ENCODE assay signal across 25 cellular contexts in genomic region chr4:148094149-148094548, GRCh38.
"Had no signal": no experiment of that assay in that cellular context is flagged by ENCODE, and none has a peak within 500 bp of the region (broad histone marks: within the 10 kb centered on the region; RNA-seq: fewer than 3 reads in every experiment).

No MANE protein-coding gene starts in this region.

- H3K27ac ChIP-seq: transverse colon, WERI-Rb-1 had no signal

- H3K36me3 Mint-ChIP-seq: brain had no signal

- H3K4me1 ChIP-seq: transverse colon had no signal

- FAIRE-seq: colon, endothelial cell of umbilical vein, keratinocyte, small intestine, urothelium cell line had no signal

- ATAC-seq: activated CD8-positive, alpha-beta T cell treated with anti-CD3 and anti-CD28 coated beads, Interleukin-2, amount 10 ng/mL, durations not matched to agents 7 days and 5 days; activated naive CD4-positive, alpha-beta T cell treated with anti-CD3 and anti-CD28 coated beads, Interleukin-2, amount 50 U/mL, for 72 hours; effector memory CD8-positive, alpha-beta T cell; esophagus mucosa; naive thymus-derived CD4-positive, alpha-beta T cell; sciatic nerve; stimulated activated naive B cell treated with anti-CD40 and anti-IgM and Interleukin-4, amounts not matched to agents 10 μg/mL and 1 μg/mL and 100 μg/mL, for 72 hours had no signal

- H3K27me3 ChIP-seq: transverse colon had no signal

- DNase-seq: activated CD4-positive, alpha-beta T cell treated with anti-CD3 and anti-CD28 coated beads, Interleukin-2, amount 10 ng/mL, durations not matched to agents 7 days and 5 days; activated CD4-positive, CD25-positive, alpha-beta regulatory T cell treated with anti-CD3 and anti-CD28 coated beads, Interleukin-2, amount 50 U/mL, for 72 hours; activated CD8-positive, alpha-beta T cell treated with anti-CD3 and anti-CD28 coated beads, Interleukin-2, amount 10 ng/mL, durations not matched to agents 7 days and 5 days; activated gamma-delta T cell; aorta; central memory CD4-positive, alpha-beta T cell; effector memory CD8-positive, alpha-beta T cell; naive thymus-derived CD4-positive, alpha-beta T cell; occipital lobe; small intestine; stimulated activated CD4-positive, alpha-beta T cell treated with anti-CD3 and anti-CD28 coated beads, Interleukin-2, amount 100 ng/mL, for 24 hours; stimulated activated naive B cell treated with anti-CD40 and anti-IgM and Interleukin-4, amounts not matched to agents 10 μg/mL and 1 μg/mL and 100 μg/mL, for 72 hours; transverse colon; WERI-Rb-1 had no signal

- H3K27me3 Mint-ChIP-seq: activated CD4-positive, alpha-beta T cell treated with anti-CD3 and anti-CD28 coated beads, Interleukin-2, amount 10 ng/mL, durations not matched to agents 7 days and 5 days; effector memory CD8-positive, alpha-beta T cell; naive thymus-derived CD4-positive, alpha-beta T cell; stimulated activated naive B cell treated with anti-CD40 and anti-IgM and Interleukin-4, amounts not matched to agents 10 μg/mL and 1 μg/mL and 100 μg/mL, for 72 hours had no signal

- H3K36me3 ChIP-seq: transverse colon, WERI-Rb-1 had no signal

- H3K4me1 Mint-ChIP-seq: activated CD4-positive, alpha-beta T cell treated with anti-CD3 and anti-CD28 coated beads, Interleukin-2, amount 10 ng/mL, durations not matched to agents 7 days and 5 days; neural crest cell; stimulated activated naive B cell treated with anti-CD40 and anti-IgM and Interleukin-4, amounts not matched to agents 10 μg/mL and 1 μg/mL and 100 μg/mL, for 72 hours had no signal

- H3K9me3 ChIP-seq: transverse colon had no signal

- H3K9me3 Mint-ChIP-seq: activated CD4-positive, alpha-beta T cell treated with anti-CD3 and anti-CD28 coated beads, Interleukin-2, amount 10 ng/mL, durations not matched to agents 7 days and 5 days; activated naive CD4-positive, alpha-beta T cell treated with anti-CD3 and anti-CD28 coated beads, Interleukin-2, amount 50 U/mL, for 72 hours; activated T-helper 1 cell treated with anti-CD3 and anti-CD28 coated beads, Interleukin-12 subunit alpha, Interleukin-12 subunit beta, Interleukin-2, Interleukin-4 antibody, amounts not matched to agents 30 ng/mL and 10 ng/mL and 1 ng/mL, durations not matched to agents 14 hours and 24 hours and 36 hours; brain; effector memory CD8-positive, alpha-beta T cell; naive thymus-derived CD4-positive, alpha-beta T cell; neural crest cell; stimulated activated naive B cell treated with anti-CD40 and anti-IgM and Interleukin-4, amounts not matched to agents 10 μg/mL and 1 μg/mL and 100 μg/mL, for 72 hours had no signal

- H3K4me3 ChIP-seq: lung, transverse colon had no signal

- H3K4me3 Mint-ChIP-seq: activated CD4-positive, alpha-beta T cell treated with anti-CD3 and anti-CD28 coated beads, Interleukin-2, amount 10 ng/mL, durations not matched to agents 7 days and 5 days; activated CD8-positive, alpha-beta T cell treated with anti-CD3 and anti-CD28 coated beads, Interleukin-2, amount 10 ng/mL, durations not matched to agents 7 days and 5 days; activated T-helper 1 cell treated with anti-CD3 and anti-CD28 coated beads, Interleukin-12 subunit alpha, Interleukin-12 subunit beta, Interleukin-2, Interleukin-4 antibody, amounts not matched to agents 30 ng/mL and 10 ng/mL and 1 ng/mL, durations not matched to agents 14 hours and 24 hours and 36 hours; brain; effector memory CD8-positive, alpha-beta T cell; naive thymus-derived CD4-positive, alpha-beta T cell; neural crest cell; stimulated activated naive B cell treated with anti-CD40 and anti-IgM and Interleukin-4, amounts not matched to agents 10 μg/mL and 1 μg/mL and 100 μg/mL, for 72 hours had no signal

- H3K27ac Mint-ChIP-seq: activated CD4-positive, alpha-beta T cell treated with anti-CD3 and anti-CD28 coated beads, Interleukin-2, amount 10 ng/mL, durations not matched to agents 7 days and 5 days; activated CD8-positive, alpha-beta T cell treated with anti-CD3 and anti-CD28 coated beads, Interleukin-2, amount 10 ng/mL, durations not matched to agents 7 days and 5 days; activated naive CD4-positive, alpha-beta T cell treated with anti-CD3 and anti-CD28 coated beads, Interleukin-2, amount 50 U/mL, for 72 hours; activated T-helper 1 cell treated with anti-CD3 and anti-CD28 coated beads, Interleukin-12 subunit alpha, Interleukin-12 subunit beta, Interleukin-2, Interleukin-4 antibody, amounts not matched to agents 30 ng/mL and 10 ng/mL and 1 ng/mL, durations not matched to agents 14 hours and 24 hours and 36 hours; brain; effector memory CD8-positive, alpha-beta T cell; stimulated activated naive B cell treated with anti-CD40 and anti-IgM and Interleukin-4, amounts not matched to agents 10 μg/mL and 1 μg/mL and 100 μg/mL, for 72 hours had no signal
